In the genomic region with DNA sequence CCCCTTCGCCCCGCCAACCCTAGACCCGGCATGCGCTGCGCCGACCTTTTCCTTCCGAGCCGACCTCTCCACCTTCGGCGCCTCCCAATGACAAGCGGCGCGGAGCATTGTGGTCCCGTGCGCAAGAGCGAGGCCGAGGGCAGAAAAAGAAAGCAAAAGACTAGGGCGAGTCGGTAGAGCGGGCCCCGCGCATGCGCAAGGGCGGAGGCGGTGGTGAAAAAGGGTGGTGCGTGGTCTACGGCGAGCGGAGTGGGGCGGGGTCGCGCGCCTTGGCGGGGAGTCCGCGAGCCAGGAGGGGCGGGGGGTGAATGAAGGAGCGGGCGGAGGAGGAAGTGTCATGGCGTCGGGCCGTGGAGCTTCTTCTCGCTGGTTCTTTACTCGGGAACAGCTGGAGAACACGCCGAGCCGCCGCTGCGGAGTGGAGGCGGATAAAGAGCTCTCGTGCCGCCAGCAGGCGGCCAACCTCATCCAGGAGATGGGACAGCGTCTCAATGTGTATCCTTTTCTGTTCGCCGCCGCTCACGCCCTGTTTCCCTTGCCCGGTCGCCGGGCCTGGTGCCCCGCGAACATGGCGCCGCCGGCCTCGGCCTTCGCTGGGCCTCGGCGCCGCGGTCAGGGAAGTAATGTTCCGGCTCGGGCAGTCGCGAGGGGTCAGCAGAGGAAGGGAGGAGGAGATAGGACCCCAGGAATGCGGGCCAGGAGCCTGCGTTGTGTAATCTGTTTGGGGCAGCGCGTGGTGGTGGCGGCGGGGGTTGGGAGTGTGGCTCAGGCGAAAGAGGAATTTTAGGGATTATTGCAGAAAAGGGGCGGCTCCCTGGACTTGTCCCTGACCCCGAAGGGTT, we compare ENCODE assay signal across 8 cellular contexts. TPM values are rescaled to one million over a fixed set of nuclear protein-coding genes. Genes with fewer than 3 reads are reported as not detected.
A peak's percentile ranks its signal among the peaks of the same experiment; 100 is the strongest.
DNase-seq lines count a peak whose midpoint lies in the region; ATAC-seq and TF ChIP-seq lines count a peak whose summit lies in the region.

A gene (plus strand): TSS at position 305 of the 842 bp plus-strand sequence. CDS start 33 bp downstream, at position 338.

- TSS peak; percentile 53 for BruUV-seq in OCI-LY7 (replicated peaks; lab: Mats Ljungman, UMichigan)

- H3K9me3 Mint-ChIP-seq in endothelial cell (ENCODE audit: unreplicated experiment), result no peaks in the 10 kb centered on the region
- peaks cover 11% of the 10 kb centered on the region for H3K9me3 Mint-ChIP-seq in mesothelial cell of epicardium

- H2AFZ ChIP-seq in OCI-LY7 (ENCODE audit: low read length), result peak within 1 kb of the TSS; percentile 75

- peaks cover 58% of the 10 kb centered on the region for H3K79me2 ChIP-seq in OCI-LY7 (ENCODE audit: insufficient read depth, low read depth, low read length)

- H3K27me3 Mint-ChIP-seq in endothelial cell (ENCODE audit: unreplicated experiment) (peaks cover 14% of the 10 kb centered on the region), mesothelial cell of epicardium (ENCODE audit: low read depth) (no peaks in the 10 kb centered on the region)

- no peaks in the 10 kb centered on the region for H3K9me2 ChIP-seq in OCI-LY7 (ENCODE audit: insufficient read depth, low read length)

- peak within 1 kb of the TSS; percentile 93 for H3K4me3 ChIP-seq in OCI-LY7 (ENCODE audit: low read depth, low read length, poor library complexity, severe bottlenecking)

- peak; percentile 87 for ATAC-seq in GM21526 (IDR thresholded peaks at IDR 0.05; ENCODE audit: low FRiP score, unreplicated experiment)

- H3K4me1 Mint-ChIP-seq in endothelial cell (ENCODE audit: unreplicated experiment), result peaks cover 20% of the 10 kb centered on the region
- H3K4me1 Mint-ChIP-seq in mesothelial cell of epicardium, result peaks cover 14% of the 10 kb centered on the region

- POLR2A ChIA-PET in OCI-LY7 (lab: Charles Lee), result interaction anchor here (1.7 kb wide), 1 partner anchor 11 kb away, joined by 8 read pairs; no protein-coding TSS in a partner anchor

- peaks cover 23% of the 10 kb centered on the region for H3K4me1 ChIP-seq in OCI-LY7 (ENCODE audit: insufficient read depth, low read length, poor library complexity, severe bottlenecking)

- H3K4me2 ChIP-seq in OCI-LY7 (ENCODE audit: low read length), result peak within 1 kb of the TSS; percentile 86

- H3K9me3 ChIP-seq in OCI-LY7 (ENCODE audit: low read length), result 0 out of 2 replicates have a peak, but pooled peaks cover under 1% of the 10 kb centered on the region

- CTCF ChIA-PET in OCI-LY7 (lab: Charles Lee; ENCODE audit: unreplicated experiment), result interaction anchor here (0.5 kb wide), 1 partner anchor 458 kb away, joined by 3 read pairs; no protein-coding TSS in a partner anchor

- peaks cover 44% of the 10 kb centered on the region for H3K36me3 ChIP-seq in OCI-LY7 (ENCODE audit: insufficient read depth, low read length)

- H3K27ac ChIP-seq in OCI-LY7 (ENCODE audit: low read depth, low read length, poor library complexity, severe bottlenecking), result peak within 1 kb of the TSS; percentile 90

- intact Hi-C loops in OCI-LY7 (cut with micrococcal nuclease; ENCODE audit: unreplicated experiment), result loop anchor here (1.0 to 5.0 kb wide), 4 partner anchors 178 to 823 kb away; a partner anchor contains a TSS

- no peak for TF ChIP-seq CTCF in OCI-LY7 (conservative IDR thresholded peaks at IDR 0.05; ENCODE audit: low read length)
- no peak for TF ChIP-seq CTCF in endothelial cell (IDR thresholded peaks at IDR 0.05; ENCODE audit: unreplicated experiment)
- TF ChIP-seq CTCF in mesothelial cell of epicardium (IDR thresholded peaks at IDR 0.05; ENCODE audit: unreplicated experiment), result peak; percentile 30

- H3K36me3 Mint-ChIP-seq in endothelial cell (ENCODE audit: low read depth, unreplicated experiment) (peaks cover 17% of the 10 kb centered on the region), mesothelial cell of epicardium (peaks cover 2% of the 10 kb centered on the region)

- H3K4me3 Mint-ChIP-seq in endothelial cell (ENCODE audit: unreplicated experiment) (peak within 1 kb of the TSS; percentile 99), mesothelial cell of epicardium (peak within 1 kb of the TSS; percentile 98)

- DNase-seq in D341Med (ENCODE audit: low spot score), result peak; percentile 98
- peak; percentile 87 for DNase-seq in HuH-7.5 (ENCODE audit: low spot score)
- peak; percentile 99 for DNase-seq in OCI-LY7 (ENCODE audit: low spot score)
- DNase-seq in activated T-cell treated with anti-CD3 and anti-CD28 coated beads for 1 hour (ENCODE audit: low read depth), result peak; percentile 99
- DNase-seq in endothelial cell (ENCODE audit: low spot score), result peak; percentile 100
- DNase-seq in mesothelial cell of epicardium (ENCODE audit: low spot score in 2 of 2, unreplicated experiment in 2 of 2), result peak; percentile 98 to 100
- DNase-seq in stimulated activated CD8-positive, alpha-beta memory T cell treated with anti-CD3 and anti-CD28 coated beads, Interleukin-15, amount 100 ng/mL, for 48 hours (ENCODE audit: low read depth in 2 of 2), result peak; percentile 99 to 100

- H4K20me1 ChIP-seq in OCI-LY7 (ENCODE audit: insufficient read depth, low read length), result peaks cover 33% of the 10 kb centered on the region

- H3K27ac Mint-ChIP-seq in endothelial cell (ENCODE audit: unreplicated experiment) (peak within 1 kb of the TSS; percentile 99), mesothelial cell of epicardium (peak within 1 kb of the TSS; percentile 100)

RNA-seq across cellular contexts. Expression of the gene that starts here (rescaled TPM):
- total RNA-seq in OCI-LY7 (2014; rRNA removed; shearing (Covaris generic)), result 17.7 and 32.8 TPM in 2 replicates
- total RNA-seq in OCI-LY7 (2022), result 43.7 and 45.1 TPM in 2 replicates
- 49.5 TPM for total RNA-seq in endothelial cell (ENCODE audit: unreplicated experiment)
- total RNA-seq in mesothelial cell of epicardium, result 70.0 to 70.5 TPM (median 70.3 TPM) in 3 replicates

Comparison
In these comparisons a context has a peak if more than half of its experiments do, and no peak if none do; other contexts are left out.
1. Peak in every context shown above with its lines: DNase-seq, ATAC-seq, H3K4me3 ChIP-seq and H3K27ac ChIP-seq.